ENCODE assay signal across 8 cellular contexts in genomic region chr5:77087484-77088291, GRCh38. TPM values are rescaled to one million over a fixed set of nuclear protein-coding genes. Genes with fewer than 3 reads are reported as not detected.
DNase-seq lines count a peak whose midpoint lies in the region; FAIRE-seq and TF ChIP-seq lines count a peak whose summit lies in the region.

No MANE protein-coding gene starts in this region.

- H3K4me3 Mint-ChIP-seq in activated CD4-positive, alpha-beta T cell treated with anti-CD3 and anti-CD28 coated beads, Interleukin-2, amount 10 ng/mL, durations not matched to agents 7 days and 5 days = peak overlapping the region; percentile 80

- intact Hi-C loops in endothelial cell of umbilical vein (cut with micrococcal nuclease) = loop anchor here (2.0 to 5.0 kb wide), 4 partner anchors 45 to 405 kb away; partner anchors contain the start of gene WDR41
- intact Hi-C loops in vagina (cut with DNase I) = loop anchor here (5.0 kb wide), 2 partner anchors 55 to 405 kb away; partner anchors contain the start of gene WDR41

- H3K27me3 ChIP-seq in endothelial cell of umbilical vein (ENCODE audit: control insufficient read depth in 2 of 2, insufficient read depth in 2 of 2, low read length in 2 of 2) (no peaks in the 10 kb centered on the region), mononuclear cell (ENCODE audit: insufficient read depth, low read length) (no peaks in the 10 kb centered on the region), vagina (no peaks in the 10 kb centered on the region)

- POLR2A ChIA-PET in activated CD4-positive, alpha-beta T cell treated with anti-CD3 and anti-CD28 coated beads, Interleukin-2, amount 10 ng/mL, durations not matched to agents 7 days and 5 days (lab: Charles Lee) = no interaction called here
- POLR2A ChIA-PET in endothelial cell of umbilical vein (lab: Charles Lee) = interaction anchor here (0.6 kb wide), 1 partner anchor 10 kb away, joined by 3 read pairs; no protein-coding TSS in a partner anchor

- H3K4me1 ChIP-seq in endothelial cell of umbilical vein (ENCODE audit: control insufficient read depth, extremely low read depth, insufficient read depth, low read length) = peaks cover 16% of the 10 kb centered on the region
- peaks cover 11% of the 10 kb centered on the region for H3K4me1 ChIP-seq in mononuclear cell (ENCODE audit: insufficient read depth, low read length)
- H3K4me1 ChIP-seq in vagina = peaks cover 17% of the 10 kb centered on the region

- peaks cover 11% of the 10 kb centered on the region for H3K27me3 Mint-ChIP-seq in activated CD4-positive, alpha-beta T cell treated with anti-CD3 and anti-CD28 coated beads, Interleukin-2, amount 10 ng/mL, durations not matched to agents 7 days and 5 days

- H3K9me3 ChIP-seq in endothelial cell of umbilical vein (replicated peaks; ENCODE audit: control insufficient read depth, insufficient read depth, low read length) (no peaks in the 10 kb centered on the region), mononuclear cell (ENCODE audit: low read depth, low read length) (no peaks in the 10 kb centered on the region), vagina (no peaks in the 10 kb centered on the region)

- H3K27ac ChIP-seq in endothelial cell of umbilical vein (ENCODE audit: insufficient read depth, low read depth, low read length) = peak overlapping the region; percentile 82
- H3K27ac ChIP-seq in vagina = peak overlapping the region; percentile 83

- H3K4me1 Mint-ChIP-seq in activated CD4-positive, alpha-beta T cell treated with anti-CD3 and anti-CD28 coated beads, Interleukin-2, amount 10 ng/mL, durations not matched to agents 7 days and 5 days = peaks cover 14% of the 10 kb centered on the region

- H3K79me2 ChIP-seq in endothelial cell of umbilical vein (ENCODE audit: control insufficient read depth, insufficient read depth, low read length) = no peaks in the 10 kb centered on the region

- dilution Hi-C loops in endothelial cell of umbilical vein (cut with MboI; ENCODE audit: extremely low pct_ligation_motif_present, low sequenced_read_pairs) = no loop called here

- DNase-seq in activated CD4-positive, alpha-beta T cell treated with anti-CD3 and anti-CD28 coated beads, Interleukin-2, amount 10 ng/mL, durations not matched to agents 7 days and 5 days = no peak
- no peak for DNase-seq in activated CD4-positive, alpha-beta T cell treated with anti-CD3 and anti-CD28 coated beads for 4 hours
- peak; percentile 41 for DNase-seq in RKO (ENCODE audit: low spot score)
- peak; percentile 51 for DNase-seq in endothelial cell of umbilical vein (ENCODE audit: low read depth, low spot score)
- DNase-seq in vagina (ENCODE audit: extremely low spot score in 2 of 2) = peak in 1 of 2 donors; percentile 92
- DNase-seq in LoVo (ENCODE audit: low spot score) = no peak
- DNase-seq in NCI-H1436 treated with DMSO at 0.1 percent for 48 hours (lab: John Stamatoyannopoulos, UW) = no peak

- H3K36me3 ChIP-seq in endothelial cell of umbilical vein (ENCODE audit: control insufficient read depth in 2 of 2, extremely low read depth in 1 of 2, insufficient read depth in 2 of 2, low read length in 2 of 2) = no peaks in the 10 kb centered on the region
- H3K36me3 ChIP-seq in vagina = no peaks in the 10 kb centered on the region

- no peak for TF ChIP-seq CTCF in endothelial cell of umbilical vein (IDR thresholded peaks at IDR 0.05; ENCODE audit: extremely low read depth in 1 of 2, insufficient read depth in 1 of 2, low read depth in 1 of 2, low read length in 2 of 2)
- TF ChIP-seq CTCF in vagina (IDR thresholded peaks at IDR 0.05) = no peak

- H3K36me3 Mint-ChIP-seq in activated CD4-positive, alpha-beta T cell treated with anti-CD3 and anti-CD28 coated beads, Interleukin-2, amount 10 ng/mL, durations not matched to agents 7 days and 5 days (ENCODE audit: low read depth) = no peaks in the 10 kb centered on the region

- H4K20me1 ChIP-seq in endothelial cell of umbilical vein (replicated peaks; ENCODE audit: control insufficient read depth, extremely low read depth, insufficient read depth, low read length) = no peaks in the 10 kb centered on the region

- peak overlapping the region; percentile 94 for H2AFZ ChIP-seq in endothelial cell of umbilical vein (ENCODE audit: low read depth, low read length)

- H3K9me3 Mint-ChIP-seq in activated CD4-positive, alpha-beta T cell treated with anti-CD3 and anti-CD28 coated beads, Interleukin-2, amount 10 ng/mL, durations not matched to agents 7 days and 5 days = no peaks in the 10 kb centered on the region

- no peak overlapping the region for H3K27ac Mint-ChIP-seq in activated CD4-positive, alpha-beta T cell treated with anti-CD3 and anti-CD28 coated beads, Interleukin-2, amount 10 ng/mL, durations not matched to agents 7 days and 5 days

- FAIRE-seq in endothelial cell of umbilical vein (lab: Jason Lieb, UNC) = no peak

- H3K9me1 ChIP-seq in endothelial cell of umbilical vein (replicated peaks; ENCODE audit: control insufficient read depth, extremely low read depth, insufficient read depth, low read length) = no peaks in the 10 kb centered on the region

- no peak for TF ChIP-seq POLR2A in endothelial cell of umbilical vein (IDR thresholded peaks at IDR 0.05; ENCODE audit: low read depth, low read length)
- TF ChIP-seq POLR2A in vagina (IDR thresholded peaks at IDR 0.05) = no peak

- H3K4me2 ChIP-seq in endothelial cell of umbilical vein (ENCODE audit: insufficient read depth, low read length) = peak overlapping the region; percentile 79

- CTCF ChIA-PET in activated CD4-positive, alpha-beta T cell treated with anti-CD3 and anti-CD28 coated beads, Interleukin-2, amount 10 ng/mL, durations not matched to agents 7 days and 5 days (lab: Charles Lee) = interaction anchor here (4.3 kb wide), 1 partner anchor 10 kb away, joined by 16 read pairs; no protein-coding TSS in a partner anchor
- CTCF ChIA-PET in endothelial cell of umbilical vein (lab: Charles Lee) = interaction anchor here (0.5 to 3.5 kb wide), 5 partner anchors 10 to 438 kb away, joined by 3 to 82 read pairs (median 4); partner anchors contain the start of genes AGGF1 and WDR41

- H3K4me3 ChIP-seq in endothelial cell of umbilical vein (replicated peaks in 1 of 3; ENCODE audit: insufficient read depth in 1 of 3, low read depth in 1 of 3, low read length in 3 of 3) = peak overlapping the region; percentile 58 to 86 (median 76)
- H3K4me3 ChIP-seq in mononuclear cell (ENCODE audit: low read length) = peak overlapping the region; percentile 71
- peak overlapping the region; percentile 56 to 79 for H3K4me3 ChIP-seq in vagina

- BruUV-seq in endothelial cell of umbilical vein (replicated peaks; lab: Mats Ljungman, UMichigan) = no TSS peak

- H3K9ac ChIP-seq in endothelial cell of umbilical vein (replicated peaks; ENCODE audit: extremely low read depth, insufficient read depth, low read length) = peak overlapping the region; percentile 89

TF ChIP-seq in endothelial cell of umbilical vein, 7 proteins besides CTCF, POLR2A, EP300 and RAD21:
- TF ChIP-seq FOS (IDR thresholded peaks at IDR 0.05; ENCODE audit: borderline replicate concordance, insufficient read depth, low read length) (no peak), JUN (IDR thresholded peaks at IDR 0.05; ENCODE audit: borderline replicate concordance, insufficient read depth, insufficient read length, low read depth) (no peak), MYC (IDR thresholded peaks at IDR 0.05; ENCODE audit: low read depth, low read length) (no peak), GATA2 (IDR thresholded peaks at IDR 0.05; ENCODE audit: insufficient read depth, insufficient read length, low read depth, low read length) (no peak), EZH2 (IDR thresholded peaks at IDR 0.05; ENCODE audit: borderline replicate concordance, low read depth, low read length, severe bottlenecking) (no peak), MAX (IDR thresholded peaks at IDR 0.05; ENCODE audit: insufficient read depth, insufficient read length) (no peak), POLR2AphosphoS5 (IDR thresholded peaks at IDR 0.05; ENCODE audit: insufficient read depth, low read depth, low read length) (no peak)
TF ChIP-seq in endothelial cell of umbilical vein: peak in this region for 0.

RNA-seq across cellular contexts. Expression of gene ZBED3, which starts 0.6 kb away (rescaled TPM):
- total RNA-seq in activated CD4-positive, alpha-beta T cell treated with anti-CD3 and anti-CD28 coated beads, Interleukin-2, amount 10 ng/mL, durations not matched to agents 7 days and 5 days = under 1 TPM; 0.47 to 0.71 TPM
- 11.8 and 16.0 TPM in 2 replicates for total RNA-seq in endothelial cell of umbilical vein
- polyA plus RNA-seq in endothelial cell of umbilical vein = 15.9 and 18.1 TPM in 2 replicates
- polyA plus RNA-seq in endothelial cell of umbilical vein (2011; cell fraction: cytosol; rRNA removed) = 10.4 and 10.6 TPM in 2 replicates
- 9.0 and 9.5 TPM in 2 replicates for polyA plus RNA-seq in endothelial cell of umbilical vein (2011; cell fraction: nucleus; rRNA removed)
- 4.1 and 4.2 TPM in 2 replicates for polyA plus RNA-seq in endothelial cell of umbilical vein (2012)
- 21.0 and 21.7 TPM in 2 replicates for polyA minus RNA-seq in endothelial cell of umbilical vein
- polyA minus RNA-seq in endothelial cell of umbilical vein (2011; cell fraction: cytosol; rRNA and poly(A)+ RNA removed) = 11.0 TPM
- 7.6 and 13.3 TPM in 2 replicates for polyA minus RNA-seq in endothelial cell of umbilical vein (2011; cell fraction: nucleus; rRNA and poly(A)+ RNA removed)
- total RNA-seq in mononuclear cell = 1.9 TPM
- 9.1 TPM for total RNA-seq in vagina

RNA-seq across cellular contexts. Expression of gene AGGF1, which starts 57.5 kb away (rescaled TPM):
- 10 to 100 TPM; 27.6 to 28.9 TPM for total RNA-seq in activated CD4-positive, alpha-beta T cell treated with anti-CD3 and anti-CD28 coated beads, Interleukin-2, amount 10 ng/mL, durations not matched to agents 7 days and 5 days
- total RNA-seq in endothelial cell of umbilical vein (16.1 and 19.9 TPM in 2 replicates), mononuclear cell (15.2 TPM), vagina (12.0 TPM)
- polyA plus RNA-seq in endothelial cell of umbilical vein = 6.7 and 7.8 TPM in 2 replicates
- polyA plus RNA-seq in endothelial cell of umbilical vein (2011; cell fraction: cytosol; rRNA removed) = 6.2 and 7.3 TPM in 2 replicates
- polyA plus RNA-seq in endothelial cell of umbilical vein (2011; cell fraction: nucleus; rRNA removed) = 8.2 and 10.2 TPM in 2 replicates
- polyA plus RNA-seq in endothelial cell of umbilical vein (2012) = 8.4 and 10.9 TPM in 2 replicates
- polyA minus RNA-seq in endothelial cell of umbilical vein = 5.9 and 6.0 TPM in 2 replicates
- 11.7 TPM for polyA minus RNA-seq in endothelial cell of umbilical vein (2011; cell fraction: cytosol; rRNA and poly(A)+ RNA removed)
- 12.8 and 13.1 TPM in 2 replicates for polyA minus RNA-seq in endothelial cell of umbilical vein (2011; cell fraction: nucleus; rRNA and poly(A)+ RNA removed)

Comparison
In these comparisons a context has a peak if more than half of its experiments do, and no peak if none do; other contexts are left out.
1. DNase-seq: peak in RKO (single experiment) and endothelial cell of umbilical vein (single experiment); none in activated CD4-positive, alpha-beta T cell treated with anti-CD3 and anti-CD28 coated beads, Interleukin-2, amount 10 ng/mL, durations not matched to agents 7 days and 5 days (single experiment), activated CD4-positive, alpha-beta T cell treated with anti-CD3 and anti-CD28 coated beads for 4 hours (0 of 2), LoVo (single experiment) and NCI-H1436 treated with DMSO at 0.1 percent for 48 hours (single experiment).
2. Peak in every context shown above with its lines, with median percentiles within 50 percentile points of each other: H3K4me3 ChIP-seq.